8 cellular contexts compared by ENCODE assay signal in the genomic region with DNA sequence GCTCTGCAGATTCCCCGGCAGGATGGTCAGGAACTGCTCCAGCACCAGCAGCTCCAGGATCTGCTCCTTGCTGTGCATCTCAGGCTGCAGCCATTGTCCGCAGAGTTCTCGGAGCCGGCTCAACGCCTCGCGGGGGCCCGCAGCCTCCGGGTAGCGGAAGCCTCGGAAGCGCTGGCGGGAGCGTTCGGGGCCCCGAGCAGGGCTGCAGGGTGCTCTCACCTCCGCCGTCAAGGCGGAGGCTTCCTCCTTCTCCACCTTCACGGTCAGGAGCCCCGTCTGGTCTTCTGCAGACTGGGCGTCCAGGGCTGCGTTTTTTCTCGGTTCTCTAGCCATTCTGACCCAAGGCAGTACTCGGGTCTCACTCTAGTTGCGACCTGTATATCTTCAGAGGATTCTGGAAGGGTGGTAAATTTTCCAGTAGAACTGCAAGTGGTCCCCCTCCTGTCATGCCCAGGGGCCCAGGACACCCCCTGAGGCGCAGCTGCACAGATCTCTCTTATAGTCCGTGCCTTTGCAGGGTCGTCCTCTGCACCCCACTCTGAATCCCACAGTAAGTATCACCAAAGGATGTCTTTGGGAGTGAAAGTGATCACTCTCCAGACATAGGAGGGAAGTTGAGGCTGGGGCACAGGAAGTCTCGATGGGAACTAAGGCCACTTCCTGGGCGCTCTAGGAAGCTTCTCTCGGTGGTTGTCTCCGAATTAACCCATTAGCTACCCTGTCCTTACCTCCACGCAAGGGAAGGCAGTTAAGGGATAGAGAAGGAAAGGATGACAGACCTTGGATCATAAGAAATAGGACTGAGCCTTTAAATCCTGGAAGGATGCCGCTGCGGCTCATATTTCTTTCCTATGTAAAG. TPM values are rescaled to one million over a fixed set of nuclear protein-coding genes. Genes with fewer than 3 reads are reported as not detected.
A peak's percentile ranks its signal among the peaks of the same experiment; 100 is the strongest.
DNase-seq lines count a peak whose midpoint lies in the region; ATAC-seq and TF ChIP-seq lines count a peak whose summit lies in the region.

A gene (minus strand): TSS at position 622 of the 859 bp plus-strand sequence. CDS start 289 bp downstream, at position 333.

- no peak for TF ChIP-seq POLR2A in lower leg skin (IDR thresholded peaks at IDR 0.05)

- H3K4me3 ChIP-seq in AG10803 (ENCODE audit: low read length), result peak within 1 kb of the TSS; percentile 96
- H3K4me3 ChIP-seq in lower leg skin (ENCODE audit: low read depth, poor library complexity, severe bottlenecking), result peak within 1 kb of the TSS; percentile 92

- ATAC-seq in GM19043 (IDR thresholded peaks at IDR 0.05; ENCODE audit: low read depth, unreplicated experiment) (peak; percentile 73), HG03521 (IDR thresholded peaks at IDR 0.05; ENCODE audit: unreplicated experiment) (peak; percentile 68)

- DNase-seq in AG10803 (ENCODE audit: low read depth) (peak; percentile 92), NCI-H748 (lab: John Stamatoyannopoulos, UW; ENCODE audit: unreplicated experiment) (peak; percentile 95), ecto neural progenitor cell (ENCODE audit: low spot score) (peak; percentile 75), lower leg skin (ENCODE audit: low spot score in 2 of 2) (peak; percentile 62 to 89)
- peak; percentile 79 to 80 for DNase-seq in activated CD4-positive, alpha-beta T cell treated with anti-CD3 and anti-CD28 coated beads, Interleukin-2, amount 50 U/mL, for 4 hours
- DNase-seq in stimulated activated CD4-positive, alpha-beta T cell treated with anti-CD3 and anti-CD28 coated beads, Interleukin-4, amount 100 ng/mL, for 4 hours, result peak; percentile 74 to 76

- intact Hi-C loops in lower leg skin (cut with DNase I; ENCODE audit: low total_unique reads), result no loop called here

- TF ChIP-seq CTCF in AG10803 (conservative IDR thresholded peaks at IDR 0.05; ENCODE audit: low read length) (no peak), lower leg skin (IDR thresholded peaks at IDR 0.05) (no peak)

- WGBS in lower leg skin, 2 donors, result 0 to 1% methylated on average over 22 to 35 of the region's 36 CpGs

RNA-seq across cellular contexts. Expression of the gene that starts here (rescaled TPM):
- 1 to 10 TPM; 4.4 to 6.4 (median 5.9) TPM for total RNA-seq in lower leg skin

Comparison
In these comparisons a context has a peak if more than half of its experiments do, and no peak if none do; other contexts are left out.
1. Peak in every context shown above with its lines: DNase-seq, ATAC-seq and H3K4me3 ChIP-seq.